ENCODE assay signal across 8 cellular contexts in genomic region chr16:68237243-68238028, GRCh38. TPM values are rescaled to one million over a fixed set of nuclear protein-coding genes. Genes with fewer than 3 reads are reported as not detected.
DNase-seq lines count a peak whose midpoint lies in the region; ATAC-seq and TF ChIP-seq lines count a peak whose summit lies in the region.

No MANE protein-coding gene starts in this region.

- POLR2A ChIA-PET in PC-9 (lab: Charles Lee; ENCODE audit: unreplicated experiment): interaction anchor here (0.5 to 0.6 kb wide), 6 partner anchors 20 to 961 kb away, joined by 3 to 7 read pairs (median 4); no protein-coding TSS in a partner anchor

- H3K4me3 ChIP-seq in HUES64 (ENCODE audit: low read length) (peak overlapping the region; percentile 60), PC-9 (peak overlapping the region; percentile 99), mucosa of rectum (ENCODE audit: low read length in 2 of 2) (peak overlapping the region; percentile 70 to 83)

- no peaks in the 10 kb centered on the region for H3K9me3 Mint-ChIP-seq in Calu3 (ENCODE audit: low read depth, unreplicated experiment)
- H3K9me3 Mint-ChIP-seq in activated T-cell treated with anti-CD3 and anti-CD28 coated beads, Interleukin-2, amount 50 U/mL, for 4 hours: no peaks in the 10 kb centered on the region

- H3K4me1 ChIP-seq in HUES64 (ENCODE audit: insufficient read depth, low read length): peaks cover 20% of the 10 kb centered on the region
- peaks cover 27% of the 10 kb centered on the region for H3K4me1 ChIP-seq in PC-9 (replicated peaks; ENCODE audit: insufficient read depth)
- peaks cover 28 to 38% of the 10 kb centered on the region in 2 donors for H3K4me1 ChIP-seq in mucosa of rectum (ENCODE audit: control insufficient read depth in 2 of 2, insufficient read depth in 2 of 2, low read length in 2 of 2)

- TF ChIP-seq CTCF in Calu3 (IDR thresholded peaks at IDR 0.05; ENCODE audit: unreplicated experiment) (no peak), PC-9 (conservative IDR thresholded peaks at IDR 0.05) (no peak)

- H3K27ac Mint-ChIP-seq in Calu3 (ENCODE audit: unreplicated experiment): peak overlapping the region; percentile 73

- TF ChIP-seq POLR2A in erythroblast (IDR thresholded peaks at IDR 0.05; ENCODE audit: low read length): peak; percentile 88

- DNase-seq in Calu3 (peak; percentile 99), PC-9 (peak; percentile 93 to 99), erythroblast (lab: John Stamatoyannopoulos, UW) (peak; percentile 98)
- DNase-seq in activated T-cell treated with anti-CD3 and anti-CD28 coated beads, Interleukin-2, amount 50 U/mL, for 4 hours: peak; percentile 89
- DNase-seq in stimulated activated CD8-positive, alpha-beta memory T cell treated with anti-CD3 and anti-CD28 coated beads, Interleukin-4, amount 100 ng/mL, for 24 hours (ENCODE audit: low read depth): peak; percentile 86

- H3K9me2 ChIP-seq in PC-9 (ENCODE audit: insufficient read depth): no peaks in the 10 kb centered on the region

- peak overlapping the region; percentile 72 for H3K9ac ChIP-seq in HUES64 (ENCODE audit: low read depth, low read length)
- H3K9ac ChIP-seq in mucosa of rectum (ENCODE audit: low read depth in 1 of 2, low read length in 2 of 2): peak overlapping the region; percentile 87 to 95

- H3K4me3 Mint-ChIP-seq in Calu3 (ENCODE audit: low read depth, unreplicated experiment): peak overlapping the region; percentile 74
- H3K4me3 Mint-ChIP-seq in activated T-cell treated with anti-CD3 and anti-CD28 coated beads, Interleukin-2, amount 50 U/mL, for 4 hours: peak overlapping the region; percentile 90

- H3K79me2 ChIP-seq in PC-9 (ENCODE audit: low read depth): peaks cover 32% of the 10 kb centered on the region

- intact Hi-C loops in Calu3 (cut with micrococcal nuclease; ENCODE audit: unreplicated experiment) (no loop called here), PC-9 (cut with micrococcal nuclease; ENCODE audit: unreplicated experiment) (loop anchor here (1.0 to 10.0 kb wide), 4 partner anchors 21 to 993 kb away; partner anchors contain the start of genes FHOD1 and SLC9A5)

- peaks cover 24% of the 10 kb centered on the region for H3K27me3 ChIP-seq in HUES64 (ENCODE audit: insufficient read depth, low read length)
- no peaks in the 10 kb centered on the region for H3K27me3 ChIP-seq in PC-9 (ENCODE audit: insufficient read depth, low read depth)
- no peaks in the 10 kb centered on the region for H3K27me3 ChIP-seq in mucosa of rectum (ENCODE audit: control insufficient read depth in 2 of 2, insufficient read depth in 2 of 2, low read length in 2 of 2)

- H3K36me3 ChIP-seq in HUES64 (ENCODE audit: insufficient read depth, low read length) (peaks cover 10% of the 10 kb centered on the region), PC-9 (ENCODE audit: low read depth) (no peaks in the 10 kb centered on the region; the same call in 1 of the 2 replicates), mucosa of rectum (ENCODE audit: control insufficient read depth in 2 of 2, insufficient read depth in 2 of 2, low read length in 2 of 2) (peaks cover 6 to 9% of the 10 kb centered on the region in 2 donors)

- H3K4me1 Mint-ChIP-seq in Calu3 (ENCODE audit: low read depth, unreplicated experiment): peaks cover 30% of the 10 kb centered on the region
- H3K4me1 Mint-ChIP-seq in activated T-cell treated with anti-CD3 and anti-CD28 coated beads, Interleukin-2, amount 50 U/mL, for 4 hours (ENCODE audit: low read depth): peaks cover 30% of the 10 kb centered on the region

- peaks cover 15% of the 10 kb centered on the region for H4K20me1 ChIP-seq in PC-9 (ENCODE audit: insufficient read depth)

- peak overlapping the region; percentile 87 for H2AFZ ChIP-seq in PC-9

- H3K4me2 ChIP-seq in PC-9: peak overlapping the region; percentile 97

- H3K9me3 ChIP-seq in HUES64 (ENCODE audit: insufficient read depth, low read depth, low read length): no peaks in the 10 kb centered on the region
- H3K9me3 ChIP-seq in PC-9 (ENCODE audit: insufficient read depth, low read depth): no peaks in the 10 kb centered on the region
- H3K9me3 ChIP-seq in mucosa of rectum (ENCODE audit: control insufficient read depth in 2 of 2, low read length in 2 of 2): no peaks in the 10 kb centered on the region

- WGBS in HUES64: under 1% methylated on average over 72 of the region's 72 CpGs

- BruUV-seq in Calu3 (replicated peaks; lab: Mats Ljungman, UMichigan): no TSS peak
- BruUV-seq in PC-9 (replicated peaks; lab: Mats Ljungman, UMichigan): TSS peak; percentile 45

- CTCF ChIA-PET in Calu3 (lab: Charles Lee): interaction anchor here (0.6 to 2.4 kb wide), 6 partner anchors 24 to 181 kb away, joined by 3 to 12 read pairs (median 4); partner anchors contain the start of genes NFATC3, PRMT7, SLC7A6 and SLC7A6OS
- CTCF ChIA-PET in PC-9 (lab: Charles Lee): no interaction called here

- H3K27ac ChIP-seq in HUES64 (ENCODE audit: low read depth, low read length) (peak overlapping the region; percentile 99), PC-9 (peak overlapping the region; percentile 78), mucosa of rectum (ENCODE audit: low read depth in 2 of 2, low read length in 2 of 2) (peak overlapping the region; percentile 92 to 96)

- H3K36me3 Mint-ChIP-seq in Calu3 (ENCODE audit: insufficient read depth, unreplicated experiment): peaks cover 75% of the 10 kb centered on the region
- H3K36me3 Mint-ChIP-seq in activated T-cell treated with anti-CD3 and anti-CD28 coated beads, Interleukin-2, amount 50 U/mL, for 4 hours (ENCODE audit: insufficient read depth): no peaks in the 10 kb centered on the region

- no peaks in the 10 kb centered on the region for H3K27me3 Mint-ChIP-seq in Calu3 (ENCODE audit: unreplicated experiment)
- H3K27me3 Mint-ChIP-seq in activated T-cell treated with anti-CD3 and anti-CD28 coated beads, Interleukin-2, amount 50 U/mL, for 4 hours (ENCODE audit: low read depth): no peaks in the 10 kb centered on the region

- peak; percentile 73 for ATAC-seq in GM21515 (IDR thresholded peaks at IDR 0.05; ENCODE audit: unreplicated experiment)
- peak; percentile 75 to 82 for ATAC-seq in activated T-cell treated with anti-CD3 and anti-CD28 coated beads, Interleukin-2, amount 50 U/mL, for 4 hours

- peaks cover 26% of the 10 kb centered on the region for H3F3A ChIP-seq in PC-9 (ENCODE audit: insufficient read depth, low read depth)

RNA-seq across cellular contexts. Expression of gene ESRP2, which starts 1.5 kb away (rescaled TPM):
- total RNA-seq in Calu3 (2022) (100 and 103 TPM in 2 replicates), PC-9 (2021) (36.4 and 45.0 TPM in 2 replicates)
- polyA plus RNA-seq in HUES64 (2013, experiment 1 of 2): 15.4 TPM
- 15.0 TPM for polyA plus RNA-seq in HUES64 (2013, experiment 2 of 2)
- 1 to 10 TPM in 1 of 3 donors, under 1 TPM in 2; 0.53 to 1.3 (median 0.68) TPM for total RNA-seq in activated T-cell treated with anti-CD3 and anti-CD28 coated beads, Interleukin-2, amount 50 U/mL, for 4 hours

RNA-seq across cellular contexts. Expression of gene PLA2G15, which starts 7.7 kb away (rescaled TPM):
- total RNA-seq in Calu3 (2022) (16.9 and 22.5 TPM in 2 replicates), PC-9 (2021) (13.4 and 14.0 TPM in 2 replicates)
- polyA plus RNA-seq in HUES64 (2013, experiment 1 of 2): 7.3 TPM
- polyA plus RNA-seq in HUES64 (2013, experiment 2 of 2): 9.3 TPM
- 10 to 100 TPM in 1 of 3 donors, 1 to 10 TPM in 2; 7.4 to 11.0 (median 7.9) TPM for total RNA-seq in activated T-cell treated with anti-CD3 and anti-CD28 coated beads, Interleukin-2, amount 50 U/mL, for 4 hours

RNA-seq across cellular contexts. Expression of gene SLC7A6, which starts 26.9 kb away (rescaled TPM):
- total RNA-seq in Calu3 (2022) (38.3 and 45.4 TPM in 2 replicates), PC-9 (2021) (28.6 and 44.7 TPM in 2 replicates)
- 14.1 TPM for polyA plus RNA-seq in HUES64 (2013, experiment 1 of 2)
- 14.7 TPM for polyA plus RNA-seq in HUES64 (2013, experiment 2 of 2)
- total RNA-seq in activated T-cell treated with anti-CD3 and anti-CD28 coated beads, Interleukin-2, amount 50 U/mL, for 4 hours: 100 to 1,000 TPM in 2 of 3 donors, 10 to 100 TPM in 1; 91.3 to 103 (median 103) TPM

Comparison
In these comparisons a context has a peak if more than half of its experiments do, and no peak if none do; other contexts are left out.
1. Peak in every context shown above with its lines: DNase-seq, ATAC-seq, H3K4me3 ChIP-seq and H3K27ac ChIP-seq.
2. RNA of gene ESRP2, which starts 1.5 kb away (total RNA-seq): 100 to 103 TPM in Calu3 and 36.4 to 45.0 TPM in PC-9; 0.53 to 1.3 TPM in activated T-cell treated with anti-CD3 and anti-CD28 coated beads, Interleukin-2, amount 50 U/mL, for 4 hours; every median in the first group is over 10 times any median in the second.